In the genomic region with DNA sequence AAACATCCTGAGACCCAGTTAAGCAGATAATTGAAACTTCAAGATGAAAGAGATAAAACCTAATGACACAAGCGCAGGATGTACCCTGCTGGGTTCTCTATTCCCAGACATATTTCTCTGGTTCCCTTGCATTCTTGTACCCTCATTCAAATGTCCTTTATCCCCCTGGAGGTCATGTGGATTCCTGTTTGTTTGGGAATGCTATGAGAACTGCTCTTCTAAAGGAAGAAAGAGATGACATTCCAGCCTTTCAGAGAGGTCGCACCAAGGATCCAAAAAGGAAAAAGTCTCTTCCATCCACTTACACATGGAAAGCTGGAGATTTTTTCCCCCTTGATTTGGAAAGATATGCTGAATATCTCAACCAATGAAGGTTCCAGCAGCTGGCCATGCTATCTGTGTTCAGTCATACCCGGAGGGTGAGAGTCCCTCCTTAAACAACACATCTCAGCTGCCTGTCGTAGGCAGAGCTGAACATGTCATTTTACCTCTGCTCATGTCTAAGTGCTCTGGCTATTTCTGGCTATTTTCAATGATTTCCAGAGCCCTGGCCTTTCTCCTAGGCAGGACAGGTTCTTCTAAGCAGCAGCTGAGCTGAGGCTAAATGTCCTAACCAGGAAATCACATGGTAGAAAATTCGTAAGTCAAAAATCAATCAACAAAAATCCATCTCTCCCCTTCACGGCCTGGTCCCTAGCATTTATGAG, we compare ENCODE assay signal across 25 cellular contexts. TPM values are rescaled to one million over a fixed set of nuclear protein-coding genes. Genes with fewer than 3 reads are reported as not detected.
"Had no signal": no experiment of that assay in that cellular context is flagged by ENCODE, and none has a peak within 500 bp of the region (broad histone marks: within the 10 kb centered on the region; RNA-seq: fewer than 3 reads in every experiment).

No MANE protein-coding gene starts in this region.

- DNase-seq: activated CD4-positive, alpha-beta T cell treated with anti-CD3 and anti-CD28 coated beads, Interleukin-2, amount 50 U/mL, for 48 hours; activated naive CD4-positive, alpha-beta T cell treated with anti-CD3 and anti-CD28 coated beads for 36 hours; activated naive CD8-positive, alpha-beta T cell treated with anti-CD3 and anti-CD28 coated beads, Interleukin-2, amount 50 U/mL, for 24 hours; aorta; effector CD4-positive, alpha-beta T cell; esophagus squamous epithelium; hippocampal formation; nephron progenitor cell; right cardiac atrium; stimulated activated CD4-positive, alpha-beta T cell treated with anti-CD3 and anti-CD28 coated beads, Interleukin-4, amount 100 ng/mL, for 4 hours; stimulated activated CD8-positive, alpha-beta memory T cell treated with anti-CD3 and anti-CD28 coated beads, Interleukin-4, amount 100 ng/mL, for 48 hours; stimulated activated naive CD4-positive, alpha-beta T cell treated with Interleukin-2 at 50 U/mL for 16 hours; substantia nigra; transverse colon had no signal

- H3K27ac Mint-ChIP-seq: activated naive CD4-positive, alpha-beta T cell treated with anti-CD3 and anti-CD28 coated beads for 36 hours; activated naive CD8-positive, alpha-beta T cell treated with anti-CD3 and anti-CD28 coated beads, Interleukin-2, amount 50 U/mL, for 24 hours; activated T-helper 17 cell treated with anti-CD3 and anti-CD28 coated beads, Interleukin-2, amount 50 U/mL, for 72 hours; nephron progenitor cell had no signal

- H3K36me3 ChIP-seq: esophagus squamous epithelium, prostate gland, transverse colon had no signal

- H3K4me1 Mint-ChIP-seq: activated naive CD8-positive, alpha-beta T cell treated with anti-CD3 and anti-CD28 coated beads, Interleukin-2, amount 50 U/mL, for 24 hours; activated T-helper 17 cell treated with anti-CD3 and anti-CD28 coated beads, Interleukin-2, amount 50 U/mL, for 72 hours had no signal

- H3K27me3 ChIP-seq: esophagus squamous epithelium, transverse colon had no signal

- H3K9me3 Mint-ChIP-seq: activated naive CD4-positive, alpha-beta T cell treated with anti-CD3 and anti-CD28 coated beads for 36 hours; activated naive CD8-positive, alpha-beta T cell treated with anti-CD3 and anti-CD28 coated beads, Interleukin-2, amount 50 U/mL, for 24 hours; activated T-helper 17 cell treated with anti-CD3 and anti-CD28 coated beads, Interleukin-2, amount 50 U/mL, for 72 hours; nephron progenitor cell had no signal

- H3K4me1 ChIP-seq: esophagus squamous epithelium, prostate gland, transverse colon had no signal

- H3K27me3 Mint-ChIP-seq: activated naive CD8-positive, alpha-beta T cell treated with anti-CD3 and anti-CD28 coated beads, Interleukin-2, amount 50 U/mL, for 24 hours had no signal

- ATAC-seq: activated naive CD8-positive, alpha-beta T cell treated with anti-CD3 and anti-CD28 coated beads, Interleukin-2, amount 50 U/mL, for 24 hours; activated T-helper 17 cell treated with anti-CD3 and anti-CD28 coated beads, Interleukin-2, amount 50 U/mL, for 72 hours; right cardiac atrium had no signal

- H3K27ac ChIP-seq: esophagus squamous epithelium, prostate gland, skin epidermis, transverse colon, VCaP had no signal

- H3K4me3 ChIP-seq: esophagus squamous epithelium, prostate gland, skin epidermis, transverse colon had no signal

- FAIRE-seq: colon, endothelial cell of umbilical vein had no signal

- H3K4me3 Mint-ChIP-seq: activated naive CD4-positive, alpha-beta T cell treated with anti-CD3 and anti-CD28 coated beads for 36 hours; activated naive CD8-positive, alpha-beta T cell treated with anti-CD3 and anti-CD28 coated beads, Interleukin-2, amount 50 U/mL, for 24 hours; activated T-helper 17 cell treated with anti-CD3 and anti-CD28 coated beads, Interleukin-2, amount 50 U/mL, for 72 hours; nephron progenitor cell had no signal

- H3K9me3 ChIP-seq: esophagus squamous epithelium, prostate gland, transverse colon had no signal

RNA-seq across cellular contexts. Expression of a gene that starts 52.5 kb away (rescaled TPM):
- total RNA-seq: activated naive CD4-positive, alpha-beta T cell treated with anti-CD3 and anti-CD28 coated beads for 36 hours; activated T-helper 17 cell treated with anti-CD3 and anti-CD28 coated beads, Interleukin-2, amount 50 U/mL, for 72 hours; aorta; endothelial cell of umbilical vein; esophagus squamous epithelium; fibroblast of villous mesenchyme; glomerular endothelial cell; mesenteric fat pad; osteoblast; right cardiac atrium; transverse colon had no signal
- polyA plus RNA-seq: aorta, endothelial cell of umbilical vein, liver, right cardiac atrium had no signal
